Comparison of ENCODE assay signal across 19 cellular contexts in genomic region chr12:112741106-112741505, GRCh38. TPM values are rescaled to one million over a fixed set of nuclear protein-coding genes. Genes with fewer than 3 reads are reported as not detected.
DNase-seq lines count a peak whose midpoint lies in the region; TF ChIP-seq lines count a peak whose summit lies in the region.
"Had no signal": no experiment of that assay in that cellular context is flagged by ENCODE, and none has a peak within 500 bp of the region (broad histone marks: within the 10 kb centered on the region; RNA-seq: fewer than 3 reads in every experiment).

No MANE protein-coding gene starts in this region.

- no peaks in the 10 kb centered on the region for H3K36me3 Mint-ChIP-seq in type B pancreatic cell
- H3K36me3 Mint-ChIP-seq: CD4-positive, CD25-positive, alpha-beta regulatory T cell had no signal

- H2AFZ ChIP-seq in neuron (ENCODE audit: low read depth, low read length): peak overlapping the region; percentile 31
- H2AFZ ChIP-seq: GM23248 had no signal

- CTCF ChIA-PET in A673 (lab: Charles Lee): no interaction called here

- POLR2A ChIA-PET in A673 (lab: Charles Lee; ENCODE audit: low non-redundant PET): no interaction called here

- peaks cover 59% of the 10 kb centered on the region for H3K27me3 Mint-ChIP-seq in type B pancreatic cell

- no peaks in the 10 kb centered on the region for H3K4me1 ChIP-seq in A673 (ENCODE audit: insufficient read depth, low read length, poor library complexity, severe bottlenecking)
- H3K4me1 ChIP-seq in neuron (ENCODE audit: insufficient read depth, low read length): peaks cover 15% of the 10 kb centered on the region
- H3K4me1 ChIP-seq: BE2C, Caco-2 had no signal

- BruUV-seq in A673 (replicated peaks; lab: Mats Ljungman, UMichigan): no TSS peak

- H3K27me3 ChIP-seq in A673 (replicated peaks; ENCODE audit: insufficient read depth, low read depth, low read length, poor library complexity) (no peaks in the 10 kb centered on the region), neuron (ENCODE audit: insufficient read depth, low read length) (peaks cover 2% of the 10 kb centered on the region)
- H3K27me3 ChIP-seq: BE2C had no signal

- H3K4me1 Mint-ChIP-seq in type B pancreatic cell (ENCODE audit: unreplicated experiment): no peaks in the 10 kb centered on the region

- H3K9me3 ChIP-seq in A673 (ENCODE audit: low read depth, low read length, poor library complexity, severe bottlenecking) (no peaks in the 10 kb centered on the region), neuron (ENCODE audit: low read length) (no peaks in the 10 kb centered on the region)
- H3K9me3 ChIP-seq: BE2C, Caco-2 had no signal

- no peak overlapping the region for H3K4me3 Mint-ChIP-seq in type B pancreatic cell
- H3K4me3 Mint-ChIP-seq: CD4-positive, CD25-positive, alpha-beta regulatory T cell; CD8-positive, alpha-beta memory T cell; HFFc6 had no signal

- TF ChIP-seq CTCF in A673 (conservative IDR thresholded peaks at IDR 0.05; ENCODE audit: low read depth, low read length) (no peak), type B pancreatic cell (conservative IDR thresholded peaks at IDR 0.05) (no peak)

- DNase-seq in A673 (ENCODE audit: low spot score): peak; percentile 29
- DNase-seq in EL: peak; percentile 4
- peak; percentile 21 for DNase-seq in OCI-M1 (lab: John Stamatoyannopoulos, UW)
- DNase-seq in central memory CD4-positive, alpha-beta T cell: no peak
- DNase-seq in type B pancreatic cell (ENCODE audit: extremely low spot score, unreplicated experiment): no peak
- DNase-seq: ACHN; BE2C; C1 segment of cervical spinal cord; Caco-2; CD4-positive, CD25-positive, alpha-beta regulatory T cell; CD8-positive, alpha-beta memory T cell; DMS79 treated with DMSO at 0.1 percent for 48 hours; GM23248; HCEC 1CT; HFFc6; KG1 had no signal

- H3K27ac Mint-ChIP-seq in type B pancreatic cell: no peak overlapping the region
- H3K27ac Mint-ChIP-seq: CD4-positive, CD25-positive, alpha-beta regulatory T cell; CD8-positive, alpha-beta memory T cell; HFFc6 had no signal

- no peak overlapping the region for H3K27ac ChIP-seq in A673 (ENCODE audit: low read depth, low read length, poor library complexity, severe bottlenecking)
- H3K27ac ChIP-seq: GM23248 had no signal

- intact Hi-C loops in A673 (cut with micrococcal nuclease; ENCODE audit: unreplicated experiment): no loop called here

- H3K9me3 Mint-ChIP-seq in type B pancreatic cell: no peaks in the 10 kb centered on the region
- H3K9me3 Mint-ChIP-seq: CD8-positive, alpha-beta memory T cell had no signal

- no peaks in the 10 kb centered on the region for H3K36me3 ChIP-seq in A673 (ENCODE audit: insufficient read depth, low read length, poor library complexity, severe bottlenecking)
- H3K36me3 ChIP-seq in neuron (ENCODE audit: insufficient read depth, low read length): no peaks in the 10 kb centered on the region
- H3K36me3 ChIP-seq: BE2C had no signal

- no peak overlapping the region for H3K4me3 ChIP-seq in A673 (ENCODE audit: low read depth, low read length, poor library complexity, severe bottlenecking)
- H3K4me3 ChIP-seq in neuron (ENCODE audit: low read length): no peak overlapping the region
- H3K4me3 ChIP-seq: GM23248 had no signal

RNA-seq across cellular contexts. Expression of gene RPH3A, which starts 50.4 kb away (rescaled TPM):
- total RNA-seq in A673 (2021): 0.90 and 1.3 TPM in 2 replicates
- 0.26 and 0.29 TPM in 2 replicates for total RNA-seq in type B pancreatic cell (ENCODE audit: low replicate concordance)
- total RNA-seq: A172; Caco-2; CD4-positive, CD25-positive, alpha-beta regulatory T cell; CD8-positive, alpha-beta memory T cell; GM23248; H4; HFFc6 had no signal

Comparison
In these comparisons a context has a peak if more than half of its experiments do, and no peak if none do; other contexts are left out.
1. DNase-seq: peak in A673 (single experiment), EL (single experiment) and OCI-M1 (single experiment); none in central memory CD4-positive, alpha-beta T cell (single experiment) and type B pancreatic cell (single experiment).